ENCODE assay signal across 8 cellular contexts in the genomic region with DNA sequence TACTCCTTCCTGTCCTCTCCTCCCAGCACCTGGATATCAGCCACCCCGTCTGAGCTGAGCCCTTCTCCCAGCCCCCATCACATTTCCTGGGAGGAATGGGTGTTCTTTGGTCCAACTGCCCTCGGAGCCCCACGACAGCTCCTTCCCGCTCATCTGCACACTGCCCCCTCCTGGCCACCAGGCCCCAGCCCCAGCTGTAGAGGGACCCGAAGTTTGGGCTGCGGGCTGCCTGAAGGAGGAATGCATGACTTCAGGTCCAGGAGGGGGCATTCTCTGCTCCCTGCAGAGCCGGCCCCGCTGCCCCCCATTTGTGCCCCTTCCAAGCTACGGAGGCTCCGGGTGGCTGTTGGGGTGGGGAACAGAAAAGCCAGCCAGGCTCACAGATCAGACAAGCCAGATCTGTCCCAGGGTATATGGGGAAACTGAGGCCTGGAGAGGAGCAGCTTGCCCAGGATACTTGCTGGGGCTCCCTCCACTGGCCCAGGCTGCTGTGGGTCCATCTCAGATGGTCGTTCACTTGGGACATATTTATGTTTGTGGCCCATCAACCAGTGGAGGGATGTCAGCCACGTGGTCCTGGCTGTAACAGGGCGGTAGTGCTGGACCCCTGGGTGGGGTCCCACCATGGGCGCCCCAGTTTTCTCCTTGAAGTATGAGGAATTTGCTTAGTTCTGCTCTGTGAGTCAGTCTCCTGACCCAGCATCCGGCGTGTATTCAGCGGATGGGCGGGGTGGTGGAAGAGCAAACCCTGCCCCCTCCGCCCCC. TPM values are rescaled to one million over a fixed set of nuclear protein-coding genes. Genes with fewer than 3 reads are reported as not detected.
DNase-seq lines count a peak whose midpoint lies in the region; ATAC-seq and TF ChIP-seq lines count a peak whose summit lies in the region.

No MANE protein-coding gene starts in this region.

- H3K27me3 ChIP-seq in AG04450 (ENCODE audit: control insufficient read depth, insufficient read depth, low read length) (no peaks in the 10 kb centered on the region), left ventricle myocardium inferior (ENCODE audit: low read depth) (no peaks in the 10 kb centered on the region), thoracic aorta (replicated peaks; ENCODE audit: insufficient read depth) (no peaks in the 10 kb centered on the region)

- TF ChIP-seq CTCF in AG04450 (IDR thresholded peaks at IDR 0.05; ENCODE audit: low read depth, low read length) = peak; percentile 72
- TF ChIP-seq CTCF in GM12864 (IDR thresholded peaks at IDR 0.05; ENCODE audit: low read depth, low read length, missing control alignments) = peak; percentile 67
- TF ChIP-seq CTCF in left ventricle myocardium inferior (IDR thresholded peaks at IDR 0.05; ENCODE audit: borderline replicate concordance) = peak; percentile 72
- peak; percentile 60 for TF ChIP-seq CTCF in thoracic aorta (IDR thresholded peaks at IDR 0.05)

- H3K27ac ChIP-seq in AG04450 (ENCODE audit: low read depth, low read length) = no peak overlapping the region
- peak overlapping the region; percentile 51 for H3K27ac ChIP-seq in left ventricle myocardium inferior (replicated peaks)
- no peak overlapping the region for H3K27ac ChIP-seq in thoracic aorta

- H3K9me3 ChIP-seq in AG04450 (ENCODE audit: control insufficient read depth, insufficient read depth, low read length) = no peaks in the 10 kb centered on the region
- no peaks in the 10 kb centered on the region for H3K9me3 ChIP-seq in left ventricle myocardium inferior (replicated peaks)
- no peaks in the 10 kb centered on the region for H3K9me3 ChIP-seq in thoracic aorta

- CTCF ChIA-PET in AG04450 (lab: Charles Lee) = interaction anchor here (0.5 to 3.2 kb wide), 27 partner anchors 9 to 352 kb away, joined by 3 to 44 read pairs (median 4); no protein-coding TSS in a partner anchor

- H3K36me3 ChIP-seq in left ventricle myocardium inferior (peaks cover 28% of the 10 kb centered on the region), thoracic aorta (no peaks in the 10 kb centered on the region)

- ATAC-seq in thoracic aorta (ENCODE audit: insufficient number of reproducible peaks, low FRiP score, low read depth) (no peak), HG02884 (IDR thresholded peaks at IDR 0.05; ENCODE audit: unreplicated experiment) (no peak), GM21367 (IDR thresholded peaks at IDR 0.05; ENCODE audit: unreplicated experiment) (no peak)

- peaks cover 65% of the 10 kb centered on the region for H3K4me1 ChIP-seq in left ventricle myocardium inferior
- no peaks in the 10 kb centered on the region for H3K4me1 ChIP-seq in thoracic aorta (ENCODE audit: control insufficient read depth in 1 of 2, low read depth in 2 of 2)

- DNase-seq in AG04450 (ENCODE audit: low read depth, low spot score) (no peak), GM12864 (ENCODE audit: low read depth) (no peak), UCSD-AML1 (lab: John Stamatoyannopoulos, UW; ENCODE audit: unreplicated experiment) (peak; percentile 45), left ventricle myocardium inferior (no peak), thoracic aorta (ENCODE audit: low spot score) (no peak), NCI-H1105 treated with DMSO at 0.1 percent for 48 hours (lab: John Stamatoyannopoulos, UW) (no peak)

- POLR2A ChIA-PET in AG04450 (lab: Yijun Ruan, JAX) = interaction anchor here (1.0 to 1.6 kb wide), 2 partner anchors 10 to 138 kb away, joined by 3 to 5 read pairs; no protein-coding TSS in a partner anchor

- H3K4me3 ChIP-seq in AG04450 (ENCODE audit: low read depth, low read length) = no peak overlapping the region
- no peak overlapping the region for H3K4me3 ChIP-seq in GM12864 (ENCODE audit: low read depth, low read length)
- no peak overlapping the region for H3K4me3 ChIP-seq in left ventricle myocardium inferior
- no peak overlapping the region for H3K4me3 ChIP-seq in thoracic aorta

- intact Hi-C loops in left ventricle myocardium inferior (cut with micrococcal nuclease) = loop anchor here (5.0 kb wide), 1 partner anchor 308 kb away; no protein-coding TSS in a partner anchor

RNA-seq across cellular contexts. Expression of a gene that starts 33.1 kb away (rescaled TPM):
- polyA plus RNA-seq in AG04450 (2011; rRNA removed) = 20.4 and 20.5 TPM in 2 replicates
- 46.7 and 48.5 TPM in 2 replicates for polyA minus RNA-seq in AG04450 (2011; rRNA and poly(A)+ RNA removed)
- 50.7 TPM for total RNA-seq in left ventricle myocardium inferior
- total RNA-seq in thoracic aorta = 100 to 1,000 TPM in 1 of 2 donors, 10 to 100 TPM in 1; 87.4 to 104 TPM
